In genomic region chr7:103149808-103150180, GRCh38 we compare ENCODE assay signal across 8 cellular contexts. TPM values are rescaled to one million over a fixed set of nuclear protein-coding genes. Genes with fewer than 3 reads are reported as not detected.
DNase-seq lines count a peak whose midpoint lies in the region; ATAC-seq and TF ChIP-seq lines count a peak whose summit lies in the region.

No MANE protein-coding gene starts in this region.

- DNase-seq in Right ventricle myocardium superior (no peak), cardiac septum (ENCODE audit: low spot score) (no peak), PC-9 (no peak), fibroblast of mammary gland (ENCODE audit: low read depth) (no peak), cerebellum (ENCODE audit: low spot score) (no peak), AML-193 (lab: John Stamatoyannopoulos, UW) (no peak)
- DNase-seq in effector CD8-positive, alpha-beta T cell (lab: John Stamatoyannopoulos, UW): no peak

- H4K20me1 ChIP-seq in PC-9 (ENCODE audit: insufficient read depth): no peaks in the 10 kb centered on the region

- CTCF ChIA-PET in PC-9 (lab: Charles Lee): no interaction called here

- peak; percentile 4 for ATAC-seq in Right ventricle myocardium superior (ENCODE audit: poor library complexity)

- H3K4me2 ChIP-seq in PC-9: peak overlapping the region; percentile 85

- POLR2A ChIA-PET in PC-9 (lab: Charles Lee; ENCODE audit: unreplicated experiment): no interaction called here

- H3K27ac ChIP-seq in PC-9 (peak overlapping the region; percentile 82), skeletal muscle tissue (ENCODE audit: low read depth, low read length) (peak overlapping the region; percentile 92)

- no peaks in the 10 kb centered on the region for H3K36me3 ChIP-seq in PC-9 (ENCODE audit: low read depth)
- no peaks in the 10 kb centered on the region for H3K36me3 ChIP-seq in skeletal muscle tissue (ENCODE audit: control insufficient read depth in 3 of 3, insufficient read depth in 3 of 3, low read length in 3 of 3)

- H3K4me1 ChIP-seq in PC-9 (replicated peaks; ENCODE audit: insufficient read depth) (peaks cover 35% of the 10 kb centered on the region), skeletal muscle tissue (ENCODE audit: control insufficient read depth in 3 of 3, insufficient read depth in 3 of 3, low read length in 3 of 3) (peaks cover 2 to 17% (median 3%) of the 10 kb centered on the region in 3 donors)

- H3K4me3 ChIP-seq in PC-9 (peak overlapping the region; percentile 77), fibroblast of mammary gland (ENCODE audit: control insufficient read depth, low read depth, low read length) (peak overlapping the region; percentile 72), skeletal muscle tissue (ENCODE audit: low read length in 3 of 3) (peak overlapping the region; percentile 88 to 98 (median 89))

- peaks cover 13% of the 10 kb centered on the region; the same call in 1 of the 2 replicates for H3F3A ChIP-seq in PC-9 (ENCODE audit: insufficient read depth, low read depth)

- intact Hi-C loops in Right ventricle myocardium superior (cut with DNase I): no loop called here
- intact Hi-C loops in cardiac septum (cut with DNase I): loop anchor here (2.0 kb wide), 2 partner anchors 75 to 147 kb away; partner anchors contain the start of genes ARMC10, FBXL13 and PMPCB
- intact Hi-C loops in PC-9 (cut with micrococcal nuclease; ENCODE audit: unreplicated experiment): loop anchor here (2.0 kb wide), 2 partner anchors 75 to 147 kb away; partner anchors contain the start of genes ARMC10, FBXL13 and PMPCB

- H3K9me2 ChIP-seq in PC-9 (ENCODE audit: insufficient read depth): no peaks in the 10 kb centered on the region

- no TSS peak for BruUV-seq in PC-9 (replicated peaks; lab: Mats Ljungman, UMichigan)

- H3K27me3 ChIP-seq in PC-9 (ENCODE audit: insufficient read depth, low read depth) (no peaks in the 10 kb centered on the region), skeletal muscle tissue (ENCODE audit: control insufficient read depth in 3 of 3, insufficient read depth in 3 of 3, low read length in 3 of 3) (no peaks in the 10 kb centered on the region)

- H3K9ac ChIP-seq in skeletal muscle tissue (ENCODE audit: low read depth in 1 of 3, low read length in 3 of 3): peak overlapping the region; percentile 91 to 94 (median 94)

- H3K9me3 ChIP-seq in PC-9 (ENCODE audit: insufficient read depth, low read depth) (no peaks in the 10 kb centered on the region), skeletal muscle tissue (ENCODE audit: control insufficient read depth in 3 of 3, low read length in 3 of 3) (no peaks in the 10 kb centered on the region)

- TF ChIP-seq CTCF in PC-9 (conservative IDR thresholded peaks at IDR 0.05) (no peak), fibroblast of mammary gland (conservative IDR thresholded peaks at IDR 0.05; ENCODE audit: control insufficient read depth, insufficient read depth, low read depth, low read length) (no peak)

- peak overlapping the region; percentile 96 for H2AFZ ChIP-seq in PC-9

- H3K79me2 ChIP-seq in PC-9 (ENCODE audit: low read depth): peaks cover 15% of the 10 kb centered on the region

RNA-seq across cellular contexts. Expression of gene NAPEPLD, which starts 0.9 kb away (rescaled TPM):
- total RNA-seq in Right ventricle myocardium superior (10.8 TPM), cardiac septum (8.4 TPM), PC-9 (2021) (22.6 TPM in 2 replicates), skeletal muscle tissue (12.0 TPM), cerebellum (30.3 TPM)
